In the genomic region with DNA sequence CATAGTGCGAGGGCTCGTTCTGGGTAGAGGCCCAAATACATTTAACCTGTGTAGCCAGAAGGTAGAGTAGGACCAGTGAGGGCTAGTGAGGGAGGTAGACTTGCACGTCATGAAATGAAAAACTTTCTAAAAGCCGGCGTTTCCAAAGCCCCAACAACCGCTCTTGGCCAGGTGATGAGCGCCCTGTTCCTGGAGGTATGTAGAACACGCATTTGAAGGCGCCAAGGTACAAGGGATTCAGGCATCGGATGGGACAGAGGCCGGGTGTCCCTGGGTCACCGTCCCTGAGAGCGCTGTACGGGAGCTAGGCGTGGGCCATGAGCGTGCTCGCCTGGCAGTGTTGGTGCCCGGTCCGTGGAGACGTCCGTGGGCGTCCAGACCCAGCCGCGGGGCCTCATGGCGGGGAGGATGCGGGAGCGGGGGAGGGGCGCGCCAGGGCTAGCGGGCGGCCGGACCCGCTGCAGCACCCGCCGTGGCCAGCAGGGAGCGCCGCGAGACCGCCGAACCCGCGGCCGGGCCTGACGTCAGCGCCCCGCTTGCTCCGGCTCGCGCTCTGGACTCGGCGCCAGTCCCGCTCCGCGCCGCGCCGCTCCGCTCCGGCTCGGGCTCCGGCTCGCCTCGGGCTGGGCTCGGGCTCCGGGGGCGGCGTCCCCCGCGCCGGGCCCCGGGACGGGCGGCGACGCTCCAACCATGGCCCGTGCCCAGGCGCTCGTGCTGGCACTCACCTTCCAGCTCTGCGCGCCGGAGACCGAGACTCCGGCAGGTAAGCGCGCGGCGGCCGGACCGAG, we compare ENCODE assay signal across 1 cellular context.
TF ChIP-seq lines count a peak whose summit lies in the region.

A gene (plus strand): TSS at position 568 of the 788 bp plus-strand sequence. CDS start 123 bp downstream, at position 691.

TF ChIP-seq in HepG2, 621 proteins besides CTCF, POLR2A, EP300 and RAD21 (continued from another document and continues in another):
- TF ChIP-seq, protein P1, sequence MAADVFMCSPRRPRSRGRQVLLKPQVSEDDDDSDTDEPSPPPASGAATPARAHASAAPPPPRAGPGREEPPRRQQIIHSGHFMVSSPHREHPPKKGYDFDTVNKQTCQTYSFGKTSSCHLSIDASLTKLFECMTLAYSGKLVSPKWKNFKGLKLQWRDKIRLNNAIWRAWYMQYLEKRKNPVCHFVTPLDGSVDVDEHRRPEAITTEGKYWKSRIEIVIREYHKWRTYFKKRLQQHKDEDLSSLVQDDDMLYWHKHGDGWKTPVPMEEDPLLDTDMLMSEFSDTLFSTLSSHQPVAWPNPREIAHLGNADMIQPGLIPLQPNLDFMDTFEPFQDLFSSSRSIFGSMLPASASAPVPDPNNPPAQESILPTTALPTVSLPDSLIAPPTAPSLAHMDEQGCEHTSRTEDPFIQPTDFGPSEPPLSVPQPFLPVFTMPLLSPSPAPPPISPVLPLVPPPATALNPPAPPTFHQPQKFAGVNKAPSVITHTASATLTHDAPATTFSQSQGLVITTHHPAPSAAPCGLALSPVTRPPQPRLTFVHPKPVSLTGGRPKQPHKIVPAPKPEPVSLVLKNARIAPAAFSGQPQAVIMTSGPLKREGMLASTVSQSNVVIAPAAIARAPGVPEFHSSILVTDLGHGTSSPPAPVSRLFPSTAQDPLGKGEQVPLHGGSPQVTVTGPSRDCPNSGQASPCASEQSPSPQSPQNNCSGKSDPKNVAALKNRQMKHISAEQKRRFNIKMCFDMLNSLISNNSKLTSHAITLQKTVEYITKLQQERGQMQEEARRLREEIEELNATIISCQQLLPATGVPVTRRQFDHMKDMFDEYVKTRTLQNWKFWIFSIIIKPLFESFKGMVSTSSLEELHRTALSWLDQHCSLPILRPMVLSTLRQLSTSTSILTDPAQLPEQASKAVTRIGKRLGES (CRISPR knock-in tag; IDR thresholded peaks at IDR 0.05; ENCODE audit: borderline replicate concordance), result no peak
- TF ChIP-seq, protein P2, sequence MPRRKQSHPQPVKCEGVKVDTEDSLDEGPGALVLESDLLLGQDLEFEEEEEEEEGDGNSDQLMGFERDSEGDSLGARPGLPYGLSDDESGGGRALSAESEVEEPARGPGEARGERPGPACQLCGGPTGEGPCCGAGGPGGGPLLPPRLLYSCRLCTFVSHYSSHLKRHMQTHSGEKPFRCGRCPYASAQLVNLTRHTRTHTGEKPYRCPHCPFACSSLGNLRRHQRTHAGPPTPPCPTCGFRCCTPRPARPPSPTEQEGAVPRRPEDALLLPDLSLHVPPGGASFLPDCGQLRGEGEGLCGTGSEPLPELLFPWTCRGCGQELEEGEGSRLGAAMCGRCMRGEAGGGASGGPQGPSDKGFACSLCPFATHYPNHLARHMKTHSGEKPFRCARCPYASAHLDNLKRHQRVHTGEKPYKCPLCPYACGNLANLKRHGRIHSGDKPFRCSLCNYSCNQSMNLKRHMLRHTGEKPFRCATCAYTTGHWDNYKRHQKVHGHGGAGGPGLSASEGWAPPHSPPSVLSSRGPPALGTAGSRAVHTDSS (CRISPR knock-in tag; conservative IDR thresholded peaks at IDR 0.05), result no peak
- no peak for TF ChIP-seq ZNF24 (IDR thresholded peaks at IDR 0.05)
- TF ChIP-seq NFIC (IDR thresholded peaks at IDR 0.05; ENCODE audit: low read length), result no peak
- TF ChIP-seq, protein P3, sequence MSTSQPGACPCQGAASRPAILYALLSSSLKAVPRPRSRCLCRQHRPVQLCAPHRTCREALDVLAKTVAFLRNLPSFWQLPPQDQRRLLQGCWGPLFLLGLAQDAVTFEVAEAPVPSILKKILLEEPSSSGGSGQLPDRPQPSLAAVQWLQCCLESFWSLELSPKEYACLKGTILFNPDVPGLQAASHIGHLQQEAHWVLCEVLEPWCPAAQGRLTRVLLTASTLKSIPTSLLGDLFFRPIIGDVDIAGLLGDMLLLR (CRISPR knock-in tag; IDR thresholded peaks at IDR 0.05), result no peak
- TF ChIP-seq HMGA1 (CRISPR knock-in tag; conservative IDR thresholded peaks at IDR 0.05), result no peak
- TF ChIP-seq, protein P4, sequence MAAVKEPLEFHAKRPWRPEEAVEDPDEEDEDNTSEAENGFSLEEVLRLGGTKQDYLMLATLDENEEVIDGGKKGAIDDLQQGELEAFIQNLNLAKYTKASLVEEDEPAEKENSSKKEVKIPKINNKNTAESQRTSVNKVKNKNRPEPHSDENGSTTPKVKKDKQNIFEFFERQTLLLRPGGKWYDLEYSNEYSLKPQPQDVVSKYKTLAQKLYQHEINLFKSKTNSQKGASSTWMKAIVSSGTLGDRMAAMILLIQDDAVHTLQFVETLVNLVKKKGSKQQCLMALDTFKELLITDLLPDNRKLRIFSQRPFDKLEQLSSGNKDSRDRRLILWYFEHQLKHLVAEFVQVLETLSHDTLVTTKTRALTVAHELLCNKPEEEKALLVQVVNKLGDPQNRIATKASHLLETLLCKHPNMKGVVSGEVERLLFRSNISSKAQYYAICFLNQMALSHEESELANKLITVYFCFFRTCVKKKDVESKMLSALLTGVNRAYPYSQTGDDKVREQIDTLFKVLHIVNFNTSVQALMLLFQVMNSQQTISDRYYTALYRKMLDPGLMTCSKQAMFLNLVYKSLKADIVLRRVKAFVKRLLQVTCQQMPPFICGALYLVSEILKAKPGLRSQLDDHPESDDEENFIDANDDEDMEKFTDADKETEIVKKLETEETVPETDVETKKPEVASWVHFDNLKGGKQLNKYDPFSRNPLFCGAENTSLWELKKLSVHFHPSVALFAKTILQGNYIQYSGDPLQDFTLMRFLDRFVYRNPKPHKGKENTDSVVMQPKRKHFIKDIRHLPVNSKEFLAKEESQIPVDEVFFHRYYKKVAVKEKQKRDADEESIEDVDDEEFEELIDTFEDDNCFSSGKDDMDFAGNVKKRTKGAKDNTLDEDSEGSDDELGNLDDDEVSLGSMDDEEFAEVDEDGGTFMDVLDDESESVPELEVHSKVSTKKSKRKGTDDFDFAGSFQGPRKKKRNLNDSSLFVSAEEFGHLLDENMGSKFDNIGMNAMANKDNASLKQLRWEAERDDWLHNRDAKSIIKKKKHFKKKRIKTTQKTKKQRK (IDR thresholded peaks at IDR 0.05; ENCODE audit: low read length), result no peak
- TF ChIP-seq, protein P5, sequence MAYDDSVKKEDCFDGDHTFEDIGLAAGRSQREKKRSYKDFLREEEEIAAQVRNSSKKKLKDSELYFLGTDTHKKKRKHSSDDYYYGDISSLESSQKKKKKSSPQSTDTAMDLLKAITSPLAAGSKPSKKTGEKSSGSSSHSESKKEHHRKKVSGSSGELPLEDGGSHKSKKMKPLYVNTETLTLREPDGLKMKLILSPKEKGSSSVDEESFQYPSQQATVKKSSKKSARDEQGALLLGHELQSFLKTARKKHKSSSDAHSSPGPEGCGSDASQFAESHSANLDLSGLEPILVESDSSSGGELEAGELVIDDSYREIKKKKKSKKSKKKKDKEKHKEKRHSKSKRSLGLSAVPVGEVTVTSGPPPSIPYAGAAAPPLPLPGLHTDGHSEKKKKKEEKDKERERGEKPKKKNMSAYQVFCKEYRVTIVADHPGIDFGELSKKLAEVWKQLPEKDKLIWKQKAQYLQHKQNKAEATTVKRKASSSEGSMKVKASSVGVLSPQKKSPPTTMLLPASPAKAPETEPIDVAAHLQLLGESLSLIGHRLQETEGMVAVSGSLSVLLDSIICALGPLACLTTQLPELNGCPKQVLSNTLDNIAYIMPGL (CRISPR knock-in tag; IDR thresholded peaks at IDR 0.05; ENCODE audit: borderline replicate concordance in 1 of 2, low read depth in 1 of 2), result peak; percentile 23 to 26; a peak in 1 of 4 replicates
- TF ChIP-seq KAT2B (IDR thresholded peaks at IDR 0.05; ENCODE audit: borderline replicate concordance, low read depth, low read length), result no peak
- TF ChIP-seq ZNF660 (CRISPR knock-in tag; IDR thresholded peaks at IDR 0.05; ENCODE audit: borderline replicate concordance, low read depth), result no peak
- TF ChIP-seq, protein P6, sequence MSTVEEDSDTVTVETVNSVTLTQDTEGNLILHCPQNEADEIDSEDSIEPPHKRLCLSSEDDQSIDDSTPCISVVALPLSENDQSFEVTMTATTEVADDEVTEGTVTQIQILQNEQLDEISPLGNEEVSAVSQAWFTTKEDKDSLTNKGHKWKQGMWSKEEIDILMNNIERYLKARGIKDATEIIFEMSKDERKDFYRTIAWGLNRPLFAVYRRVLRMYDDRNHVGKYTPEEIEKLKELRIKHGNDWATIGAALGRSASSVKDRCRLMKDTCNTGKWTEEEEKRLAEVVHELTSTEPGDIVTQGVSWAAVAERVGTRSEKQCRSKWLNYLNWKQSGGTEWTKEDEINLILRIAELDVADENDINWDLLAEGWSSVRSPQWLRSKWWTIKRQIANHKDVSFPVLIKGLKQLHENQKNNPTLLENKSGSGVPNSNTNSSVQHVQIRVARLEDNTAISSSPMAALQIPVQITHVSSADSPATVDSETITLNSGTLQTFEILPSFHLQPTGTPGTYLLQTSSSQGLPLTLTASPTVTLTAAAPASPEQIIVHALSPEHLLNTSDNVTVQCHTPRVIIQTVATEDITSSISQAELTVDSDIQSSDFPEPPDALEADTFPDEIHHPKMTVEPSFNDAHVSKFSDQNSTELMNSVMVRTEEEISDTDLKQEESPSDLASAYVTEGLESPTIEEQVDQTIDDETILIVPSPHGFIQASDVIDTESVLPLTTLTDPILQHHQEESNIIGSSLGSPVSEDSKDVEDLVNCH (CRISPR knock-in tag; IDR thresholded peaks at IDR 0.05), result no peak
- TF ChIP-seq SKI (IDR thresholded peaks at IDR 0.05; ENCODE audit: partially characterized antibody), result peak; percentile 40
- TF ChIP-seq, protein P7, sequence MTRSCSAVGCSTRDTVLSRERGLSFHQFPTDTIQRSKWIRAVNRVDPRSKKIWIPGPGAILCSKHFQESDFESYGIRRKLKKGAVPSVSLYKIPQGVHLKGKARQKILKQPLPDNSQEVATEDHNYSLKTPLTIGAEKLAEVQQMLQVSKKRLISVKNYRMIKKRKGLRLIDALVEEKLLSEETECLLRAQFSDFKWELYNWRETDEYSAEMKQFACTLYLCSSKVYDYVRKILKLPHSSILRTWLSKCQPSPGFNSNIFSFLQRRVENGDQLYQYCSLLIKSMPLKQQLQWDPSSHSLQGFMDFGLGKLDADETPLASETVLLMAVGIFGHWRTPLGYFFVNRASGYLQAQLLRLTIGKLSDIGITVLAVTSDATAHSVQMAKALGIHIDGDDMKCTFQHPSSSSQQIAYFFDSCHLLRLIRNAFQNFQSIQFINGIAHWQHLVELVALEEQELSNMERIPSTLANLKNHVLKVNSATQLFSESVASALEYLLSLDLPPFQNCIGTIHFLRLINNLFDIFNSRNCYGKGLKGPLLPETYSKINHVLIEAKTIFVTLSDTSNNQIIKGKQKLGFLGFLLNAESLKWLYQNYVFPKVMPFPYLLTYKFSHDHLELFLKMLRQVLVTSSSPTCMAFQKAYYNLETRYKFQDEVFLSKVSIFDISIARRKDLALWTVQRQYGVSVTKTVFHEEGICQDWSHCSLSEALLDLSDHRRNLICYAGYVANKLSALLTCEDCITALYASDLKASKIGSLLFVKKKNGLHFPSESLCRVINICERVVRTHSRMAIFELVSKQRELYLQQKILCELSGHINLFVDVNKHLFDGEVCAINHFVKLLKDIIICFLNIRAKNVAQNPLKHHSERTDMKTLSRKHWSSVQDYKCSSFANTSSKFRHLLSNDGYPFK (CRISPR knock-in tag; IDR thresholded peaks at IDR 0.05; ENCODE audit: borderline replicate concordance), result no peak
- TF ChIP-seq MIXL1 (CRISPR knock-in tag; IDR thresholded peaks at IDR 0.05), result no peak
- TF ChIP-seq PTBP1 (IDR thresholded peaks at IDR 0.05; ENCODE audit: low read depth, low read length, poor library complexity, severe bottlenecking), result no peak
- no peak for TF ChIP-seq SMYD3 (CRISPR knock-in tag; IDR thresholded peaks at IDR 0.05)
- peak; percentile 44; the same call in 1 of the 2 replicates for TF ChIP-seq RNF2 (conservative IDR thresholded peaks at IDR 0.05; ENCODE audit: low read depth)
- TF ChIP-seq HDAC2 (CRISPR knock-in tag; IDR thresholded peaks at IDR 0.05), result no peak
- peak; percentile 52; the same call in 1 of the 2 replicates for TF ChIP-seq RBFOX2 (IDR thresholded peaks at IDR 0.05; ENCODE audit: low read depth, low read length)
- TF ChIP-seq, protein P8, sequence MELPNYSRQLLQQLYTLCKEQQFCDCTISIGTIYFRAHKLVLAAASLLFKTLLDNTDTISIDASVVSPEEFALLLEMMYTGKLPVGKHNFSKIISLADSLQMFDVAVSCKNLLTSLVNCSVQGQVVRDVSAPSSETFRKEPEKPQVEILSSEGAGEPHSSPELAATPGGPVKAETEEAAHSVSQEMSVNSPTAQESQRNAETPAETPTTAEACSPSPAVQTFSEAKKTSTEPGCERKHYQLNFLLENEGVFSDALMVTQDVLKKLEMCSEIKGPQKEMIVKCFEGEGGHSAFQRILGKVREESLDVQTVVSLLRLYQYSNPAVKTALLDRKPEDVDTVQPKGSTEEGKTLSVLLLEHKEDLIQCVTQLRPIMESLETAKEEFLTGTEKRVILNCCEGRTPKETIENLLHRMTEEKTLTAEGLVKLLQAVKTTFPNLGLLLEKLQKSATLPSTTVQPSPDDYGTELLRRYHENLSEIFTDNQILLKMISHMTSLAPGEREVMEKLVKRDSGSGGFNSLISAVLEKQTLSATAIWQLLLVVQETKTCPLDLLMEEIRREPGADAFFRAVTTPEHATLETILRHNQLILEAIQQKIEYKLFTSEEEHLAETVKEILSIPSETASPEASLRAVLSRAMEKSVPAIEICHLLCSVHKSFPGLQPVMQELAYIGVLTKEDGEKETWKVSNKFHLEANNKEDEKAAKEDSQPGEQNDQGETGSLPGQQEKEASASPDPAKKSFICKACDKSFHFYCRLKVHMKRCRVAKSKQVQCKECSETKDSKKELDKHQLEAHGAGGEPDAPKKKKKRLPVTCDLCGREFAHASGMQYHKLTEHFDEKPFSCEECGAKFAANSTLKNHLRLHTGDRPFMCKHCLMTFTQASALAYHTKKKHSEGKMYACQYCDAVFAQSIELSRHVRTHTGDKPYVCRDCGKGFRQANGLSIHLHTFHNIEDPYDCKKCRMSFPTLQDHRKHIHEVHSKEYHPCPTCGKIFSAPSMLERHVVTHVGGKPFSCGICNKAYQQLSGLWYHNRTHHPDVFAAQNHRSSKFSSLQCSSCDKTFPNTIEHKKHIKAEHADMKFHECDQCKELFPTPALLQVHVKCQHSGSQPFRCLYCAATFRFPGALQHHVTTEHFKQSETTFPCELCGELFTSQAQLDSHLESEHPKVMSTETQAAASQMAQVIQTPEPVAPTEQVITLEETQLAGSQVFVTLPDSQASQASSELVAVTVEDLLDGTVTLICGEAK (IDR thresholded peaks at IDR 0.05), result no peak
- TF ChIP-seq, protein P8 (CRISPR knock-in tag; IDR thresholded peaks at IDR 0.05), result no peak
